In the genomic region with DNA sequence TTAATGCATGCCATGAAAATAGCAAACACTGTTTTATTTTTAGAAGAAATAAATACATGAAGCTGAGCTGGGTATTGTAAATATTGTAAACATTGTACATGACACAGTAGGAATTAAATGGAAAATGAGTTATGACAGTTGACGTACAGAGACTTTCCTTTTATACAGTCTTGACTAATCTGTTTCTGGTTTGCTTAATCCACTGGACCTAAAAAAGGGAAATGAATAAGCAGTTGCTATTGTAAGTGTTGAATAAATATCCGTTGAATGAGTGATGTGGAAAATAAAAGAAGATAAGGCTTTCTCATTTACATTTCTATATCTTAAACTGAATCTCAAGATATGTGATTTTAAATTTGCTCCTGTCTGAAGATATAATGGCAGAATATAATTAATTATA, we compare ENCODE assay signal across 1 cellular context.
TF ChIP-seq lines count a peak whose summit lies in the region.

No MANE protein-coding gene starts in this region.

TF ChIP-seq in GM23338, 12 proteins besides CTCF, POLR2A, EP300 and RAD21 (continued from another document):
- TF ChIP-seq, protein P1, sequence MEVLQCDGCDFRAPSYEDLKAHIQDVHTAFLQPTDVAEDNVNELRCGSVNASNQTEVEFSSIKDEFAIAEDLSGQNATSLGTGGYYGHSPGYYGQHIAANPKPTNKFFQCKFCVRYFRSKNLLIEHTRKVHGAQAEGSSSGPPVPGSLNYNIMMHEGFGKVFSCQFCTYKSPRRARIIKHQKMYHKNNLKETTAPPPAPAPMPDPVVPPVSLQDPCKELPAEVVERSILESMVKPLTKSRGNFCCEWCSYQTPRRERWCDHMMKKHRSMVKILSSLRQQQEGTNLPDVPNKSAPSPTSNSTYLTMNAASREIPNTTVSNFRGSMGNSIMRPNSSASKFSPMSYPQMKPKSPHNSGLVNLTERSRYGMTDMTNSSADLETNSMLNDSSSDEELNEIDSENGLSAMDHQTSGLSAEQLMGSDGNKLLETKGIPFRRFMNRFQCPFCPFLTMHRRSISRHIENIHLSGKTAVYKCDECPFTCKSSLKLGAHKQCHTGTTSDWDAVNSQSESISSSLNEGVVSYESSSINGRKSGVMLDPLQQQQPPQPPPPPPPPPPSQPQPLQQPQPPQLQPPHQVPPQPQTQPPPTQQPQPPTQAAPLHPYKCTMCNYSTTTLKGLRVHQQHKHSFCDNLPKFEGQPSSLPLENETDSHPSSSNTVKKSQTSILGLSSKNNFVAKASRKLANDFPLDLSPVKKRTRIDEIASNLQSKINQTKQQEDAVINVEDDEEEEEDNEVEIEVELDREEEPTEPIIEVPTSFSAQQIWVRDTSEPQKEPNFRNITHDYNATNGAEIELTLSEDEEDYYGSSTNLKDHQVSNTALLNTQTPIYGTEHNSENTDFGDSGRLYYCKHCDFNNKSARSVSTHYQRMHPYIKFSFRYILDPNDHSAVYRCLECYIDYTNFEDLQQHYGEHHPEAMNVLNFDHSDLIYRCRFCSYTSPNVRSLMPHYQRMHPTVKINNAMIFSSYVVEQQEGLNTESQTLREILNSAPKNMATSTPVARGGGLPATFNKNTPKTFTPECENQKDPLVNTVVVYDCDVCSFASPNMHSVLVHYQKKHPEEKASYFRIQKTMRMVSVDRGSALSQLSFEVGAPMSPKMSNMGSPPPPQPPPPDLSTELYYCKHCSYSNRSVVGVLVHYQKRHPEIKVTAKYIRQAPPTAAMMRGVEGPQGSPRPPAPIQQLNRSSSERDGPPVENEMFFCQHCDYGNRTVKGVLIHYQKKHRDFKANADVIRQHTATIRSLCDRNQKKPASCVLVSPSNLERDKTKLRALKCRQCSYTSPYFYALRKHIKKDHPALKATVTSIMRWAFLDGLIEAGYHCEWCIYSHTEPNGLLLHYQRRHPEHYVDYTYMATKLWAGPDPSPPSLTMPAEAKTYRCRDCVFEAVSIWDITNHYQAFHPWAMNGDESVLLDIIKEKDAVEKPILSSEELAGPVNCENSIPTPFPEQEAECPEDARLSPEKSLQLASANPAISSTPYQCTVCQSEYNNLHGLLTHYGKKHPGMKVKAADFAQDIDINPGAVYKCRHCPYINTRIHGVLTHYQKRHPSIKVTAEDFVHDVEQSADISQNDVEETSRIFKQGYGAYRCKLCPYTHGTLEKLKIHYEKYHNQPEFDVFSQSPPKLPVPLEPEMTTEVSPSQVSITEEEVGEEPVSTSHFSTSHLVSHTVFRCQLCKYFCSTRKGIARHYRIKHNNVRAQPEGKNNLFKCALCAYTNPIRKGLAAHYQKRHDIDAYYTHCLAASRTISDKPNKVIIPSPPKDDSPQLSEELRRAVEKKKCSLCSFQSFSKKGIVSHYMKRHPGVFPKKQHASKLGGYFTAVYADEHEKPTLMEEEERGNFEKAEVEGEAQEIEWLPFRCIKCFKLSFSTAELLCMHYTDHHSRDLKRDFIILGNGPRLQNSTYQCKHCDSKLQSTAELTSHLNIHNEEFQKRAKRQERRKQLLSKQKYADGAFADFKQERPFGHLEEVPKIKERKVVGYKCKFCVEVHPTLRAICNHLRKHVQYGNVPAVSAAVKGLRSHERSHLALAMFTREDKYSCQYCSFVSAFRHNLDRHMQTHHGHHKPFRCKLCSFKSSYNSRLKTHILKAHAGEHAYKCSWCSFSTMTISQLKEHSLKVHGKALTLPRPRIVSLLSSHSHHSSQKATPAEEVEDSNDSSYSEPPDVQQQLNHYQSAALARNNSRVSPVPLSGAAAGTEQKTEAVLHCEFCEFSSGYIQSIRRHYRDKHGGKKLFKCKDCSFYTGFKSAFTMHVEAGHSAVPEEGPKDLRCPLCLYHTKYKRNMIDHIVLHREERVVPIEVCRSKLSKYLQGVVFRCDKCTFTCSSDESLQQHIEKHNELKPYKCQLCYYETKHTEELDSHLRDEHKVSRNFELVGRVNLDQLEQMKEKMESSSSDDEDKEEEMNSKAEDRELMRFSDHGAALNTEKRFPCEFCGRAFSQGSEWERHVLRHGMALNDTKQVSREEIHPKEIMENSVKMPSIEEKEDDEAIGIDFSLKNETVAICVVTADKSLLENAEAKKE (CRISPR knock-in tag; IDR thresholded peaks at IDR 0.05), result no peak
- no peak for TF ChIP-seq EZH2 (IDR thresholded peaks at IDR 0.05; ENCODE audit: low read depth, unreplicated experiment)
- no peak for TF ChIP-seq EZH2phosphoT487 (IDR thresholded peaks at IDR 0.05; ENCODE audit: unreplicated experiment)
- TF ChIP-seq, protein P2, sequence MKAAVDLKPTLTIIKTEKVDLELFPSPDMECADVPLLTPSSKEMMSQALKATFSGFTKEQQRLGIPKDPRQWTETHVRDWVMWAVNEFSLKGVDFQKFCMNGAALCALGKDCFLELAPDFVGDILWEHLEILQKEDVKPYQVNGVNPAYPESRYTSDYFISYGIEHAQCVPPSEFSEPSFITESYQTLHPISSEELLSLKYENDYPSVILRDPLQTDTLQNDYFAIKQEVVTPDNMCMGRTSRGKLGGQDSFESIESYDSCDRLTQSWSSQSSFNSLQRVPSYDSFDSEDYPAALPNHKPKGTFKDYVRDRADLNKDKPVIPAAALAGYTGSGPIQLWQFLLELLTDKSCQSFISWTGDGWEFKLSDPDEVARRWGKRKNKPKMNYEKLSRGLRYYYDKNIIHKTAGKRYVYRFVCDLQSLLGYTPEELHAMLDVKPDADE (IDR thresholded peaks at IDR 0.05), result no peak
- TF ChIP-seq, protein P3, sequence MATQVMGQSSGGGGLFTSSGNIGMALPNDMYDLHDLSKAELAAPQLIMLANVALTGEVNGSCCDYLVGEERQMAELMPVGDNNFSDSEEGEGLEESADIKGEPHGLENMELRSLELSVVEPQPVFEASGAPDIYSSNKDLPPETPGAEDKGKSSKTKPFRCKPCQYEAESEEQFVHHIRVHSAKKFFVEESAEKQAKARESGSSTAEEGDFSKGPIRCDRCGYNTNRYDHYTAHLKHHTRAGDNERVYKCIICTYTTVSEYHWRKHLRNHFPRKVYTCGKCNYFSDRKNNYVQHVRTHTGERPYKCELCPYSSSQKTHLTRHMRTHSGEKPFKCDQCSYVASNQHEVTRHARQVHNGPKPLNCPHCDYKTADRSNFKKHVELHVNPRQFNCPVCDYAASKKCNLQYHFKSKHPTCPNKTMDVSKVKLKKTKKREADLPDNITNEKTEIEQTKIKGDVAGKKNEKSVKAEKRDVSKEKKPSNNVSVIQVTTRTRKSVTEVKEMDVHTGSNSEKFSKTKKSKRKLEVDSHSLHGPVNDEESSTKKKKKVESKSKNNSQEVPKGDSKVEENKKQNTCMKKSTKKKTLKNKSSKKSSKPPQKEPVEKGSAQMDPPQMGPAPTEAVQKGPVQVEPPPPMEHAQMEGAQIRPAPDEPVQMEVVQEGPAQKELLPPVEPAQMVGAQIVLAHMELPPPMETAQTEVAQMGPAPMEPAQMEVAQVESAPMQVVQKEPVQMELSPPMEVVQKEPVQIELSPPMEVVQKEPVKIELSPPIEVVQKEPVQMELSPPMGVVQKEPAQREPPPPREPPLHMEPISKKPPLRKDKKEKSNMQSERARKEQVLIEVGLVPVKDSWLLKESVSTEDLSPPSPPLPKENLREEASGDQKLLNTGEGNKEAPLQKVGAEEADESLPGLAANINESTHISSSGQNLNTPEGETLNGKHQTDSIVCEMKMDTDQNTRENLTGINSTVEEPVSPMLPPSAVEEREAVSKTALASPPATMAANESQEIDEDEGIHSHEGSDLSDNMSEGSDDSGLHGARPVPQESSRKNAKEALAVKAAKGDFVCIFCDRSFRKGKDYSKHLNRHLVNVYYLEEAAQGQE (IDR thresholded peaks at IDR 0.05; ENCODE audit: unreplicated experiment), result no peak
- no peak for TF ChIP-seq NANOG (IDR thresholded peaks at IDR 0.05; ENCODE audit: borderline replicate concordance)
- TF ChIP-seq STAT1 (IDR thresholded peaks at IDR 0.05; ENCODE audit: unreplicated experiment), result no peak
- TF ChIP-seq JUNB (IDR thresholded peaks at IDR 0.05; ENCODE audit: unreplicated experiment), result no peak
- TF ChIP-seq ZNF331 (CRISPR knock-in tag; IDR thresholded peaks at IDR 0.05; ENCODE audit: low read depth), result no peak
TF ChIP-seq in GM23338: peak in this region for 0.
